ENCODE assay signal across 13 cellular contexts in genomic region chr14:102923201-102923919, GRCh38. TPM values are rescaled to one million over a fixed set of nuclear protein-coding genes. Genes with fewer than 3 reads are reported as not detected.
A peak's percentile ranks its signal among the peaks of the same experiment; 100 is the strongest.
DNase-seq lines count a peak whose midpoint lies in the region; ATAC-seq and TF ChIP-seq lines count a peak whose summit lies in the region.
"Had no signal": no experiment of that assay in that cellular context is flagged by ENCODE, and none has a peak within 500 bp of the region (broad histone marks: within the 10 kb centered on the region; RNA-seq: fewer than 3 reads in every experiment).

No MANE protein-coding gene starts in this region.

- H2AFZ ChIP-seq in mesenchymal stem cell (ENCODE audit: low read depth, low read length), result no peak overlapping the region

- H3K36me3 Mint-ChIP-seq in chondrocyte (ENCODE audit: low read depth), result no peaks in the 10 kb centered on the region
- no peaks in the 10 kb centered on the region for H3K36me3 Mint-ChIP-seq in endothelial cell (ENCODE audit: low read depth, unreplicated experiment)
- no peaks in the 10 kb centered on the region for H3K36me3 Mint-ChIP-seq in mesothelial cell of epicardium

- H2BK5ac ChIP-seq in mesenchymal stem cell (ENCODE audit: low read depth, low read length, poor library complexity, severe bottlenecking), result no peak overlapping the region

- H3K4me1 ChIP-seq in A673 (ENCODE audit: insufficient read depth, low read length, poor library complexity, severe bottlenecking) (no peaks in the 10 kb centered on the region), mesenchymal stem cell (ENCODE audit: control insufficient read depth, insufficient read depth, low read depth, low read length) (peaks cover 9% of the 10 kb centered on the region)

- H3K9me3 ChIP-seq in A673 (ENCODE audit: low read depth, low read length, poor library complexity, severe bottlenecking), result no peaks in the 10 kb centered on the region
- H3K9me3 ChIP-seq in mesenchymal stem cell (ENCODE audit: control insufficient read depth, low read length), result peaks cover 10% of the 10 kb centered on the region

- no peak for DNase-seq in A673 (ENCODE audit: low spot score)
- DNase-seq in chondrocyte (ENCODE audit: low spot score), result peak; percentile 92
- no peak for DNase-seq in mesenchymal stem cell
- no peak for DNase-seq in endothelial cell (ENCODE audit: low spot score)
- DNase-seq in mesothelial cell of epicardium (ENCODE audit: low spot score in 2 of 2, unreplicated experiment in 2 of 2), result no peak
- DNase-seq in DMS153 treated with DMSO at 0.1 percent for 48 hours (lab: John Stamatoyannopoulos, UW; ENCODE audit: unreplicated experiment), result no peak
- DNase-seq: activated CD8-positive, alpha-beta memory T cell treated with anti-CD3 and anti-CD28 coated beads, Interleukin-2, amount 50 U/mL, for 48 hours; DND-41; NCI-H1105; occipital lobe had no signal

- H3K4me2 ChIP-seq in mesenchymal stem cell (ENCODE audit: low read length, poor library complexity, severe bottlenecking), result no peak overlapping the region

- BruUV-seq in A673 (replicated peaks; lab: Mats Ljungman, UMichigan), result no TSS peak

- H2BK120ac ChIP-seq in mesenchymal stem cell (ENCODE audit: low read depth, low read length), result no peak overlapping the region

- peak overlapping the region; percentile 36 for H3K9ac ChIP-seq in mesenchymal stem cell (ENCODE audit: low read length)

- H4K8ac ChIP-seq in mesenchymal stem cell (ENCODE audit: low read length), result no peak overlapping the region

- no peak overlapping the region for H4K91ac ChIP-seq in mesenchymal stem cell (ENCODE audit: low read length)

- H3K27ac Mint-ChIP-seq in chondrocyte (ENCODE audit: unreplicated experiment) (no peak overlapping the region), endothelial cell (ENCODE audit: unreplicated experiment) (no peak overlapping the region), mesothelial cell of epicardium (no peak overlapping the region)

- no peak overlapping the region for H3K27ac ChIP-seq in A673 (ENCODE audit: low read depth, low read length, poor library complexity, severe bottlenecking)
- H3K27ac ChIP-seq in mesenchymal stem cell (ENCODE audit: low read length, poor library complexity, severe bottlenecking), result no peak overlapping the region
- H3K27ac ChIP-seq: epithelial cell of prostate had no signal

- H3K4ac ChIP-seq in mesenchymal stem cell (ENCODE audit: low read depth in 1 of 2, low read length in 2 of 2), result no peak overlapping the region

- intact Hi-C loops in A673 (cut with micrococcal nuclease; ENCODE audit: unreplicated experiment), result no loop called here

- H3K4me1 Mint-ChIP-seq in chondrocyte (ENCODE audit: low read depth) (no peaks in the 10 kb centered on the region), endothelial cell (ENCODE audit: unreplicated experiment) (no peaks in the 10 kb centered on the region), mesothelial cell of epicardium (peaks cover 1% of the 10 kb centered on the region)

- H3K27me3 Mint-ChIP-seq in chondrocyte (ENCODE audit: low read depth), result no peaks in the 10 kb centered on the region
- peaks cover 18% of the 10 kb centered on the region for H3K27me3 Mint-ChIP-seq in endothelial cell (ENCODE audit: unreplicated experiment)
- peaks cover 22% of the 10 kb centered on the region for H3K27me3 Mint-ChIP-seq in mesothelial cell of epicardium (ENCODE audit: low read depth)

- no peak overlapping the region for H3K18ac ChIP-seq in mesenchymal stem cell (ENCODE audit: low read depth in 1 of 2, low read length in 2 of 2)

- no peak overlapping the region for H2BK15ac ChIP-seq in mesenchymal stem cell (ENCODE audit: low read depth, poor library complexity, severe bottlenecking)

- no peak overlapping the region for H3K23ac ChIP-seq in mesenchymal stem cell (ENCODE audit: low read length in 2 of 2)

- H3K27me3 ChIP-seq in A673 (replicated peaks; ENCODE audit: insufficient read depth, low read depth, low read length, poor library complexity) (peaks cover 11% of the 10 kb centered on the region), mesenchymal stem cell (ENCODE audit: control insufficient read depth in 1 of 2, insufficient read depth in 1 of 2, low read length in 2 of 2) (peaks cover 3 to 75% of the 10 kb centered on the region in 2 experiments)

- H3K79me1 ChIP-seq in mesenchymal stem cell (replicated peaks; ENCODE audit: low read length, poor library complexity, severe bottlenecking), result no peaks in the 10 kb centered on the region

- H3K36me3 ChIP-seq in A673 (ENCODE audit: insufficient read depth, low read length, poor library complexity, severe bottlenecking) (no peaks in the 10 kb centered on the region), mesenchymal stem cell (ENCODE audit: control insufficient read depth in 1 of 2, insufficient read depth in 2 of 2, low read depth in 1 of 2, low read length in 2 of 2) (no peaks in the 10 kb centered on the region)

- H3K4me3 ChIP-seq in A673 (ENCODE audit: low read depth, low read length, poor library complexity, severe bottlenecking), result peak overlapping the region; percentile 34
- H3K4me3 ChIP-seq in GM12875 (ENCODE audit: low read depth, low read length), result peak overlapping the region; percentile 21
- peak overlapping the region in 1 of 2 experiments; percentile 66 for H3K4me3 ChIP-seq in mesenchymal stem cell (ENCODE audit: insufficient read depth in 1 of 2, low read depth in 1 of 2, low read length in 2 of 2)

- POLR2A ChIA-PET in A673 (lab: Charles Lee; ENCODE audit: low non-redundant PET), result no interaction called here

- H3K9me3 Mint-ChIP-seq in chondrocyte (ENCODE audit: low read depth), result no peaks in the 10 kb centered on the region
- H3K9me3 Mint-ChIP-seq in endothelial cell (ENCODE audit: unreplicated experiment), result no peaks in the 10 kb centered on the region
- no peaks in the 10 kb centered on the region for H3K9me3 Mint-ChIP-seq in mesothelial cell of epicardium

- no peak for TF ChIP-seq CTCF in A673 (conservative IDR thresholded peaks at IDR 0.05; ENCODE audit: low read depth, low read length)
- TF ChIP-seq CTCF in GM12875 (IDR thresholded peaks at IDR 0.05; ENCODE audit: borderline replicate concordance, insufficient read depth, low read depth, low read length), result no peak
- no peak for TF ChIP-seq CTCF in chondrocyte (IDR thresholded peaks at IDR 0.05)
- TF ChIP-seq CTCF in endothelial cell (IDR thresholded peaks at IDR 0.05; ENCODE audit: unreplicated experiment), result no peak
- TF ChIP-seq CTCF in mesothelial cell of epicardium (IDR thresholded peaks at IDR 0.05; ENCODE audit: unreplicated experiment), result no peak

- no peak overlapping the region for H3K14ac ChIP-seq in mesenchymal stem cell (ENCODE audit: low read length in 2 of 2)

- CTCF ChIA-PET in A673 (lab: Charles Lee), result no interaction called here

- no peak overlapping the region for H2BK12ac ChIP-seq in mesenchymal stem cell (ENCODE audit: low read length in 2 of 2)

- H2AK5ac ChIP-seq in mesenchymal stem cell (ENCODE audit: low read length, severe bottlenecking), result no peak overlapping the region

- TF ChIP-seq POLR2A in GM18505 (IDR thresholded peaks at IDR 0.05; ENCODE audit: borderline replicate concordance, extremely low read depth, insufficient read depth, insufficient read length), result no peak

- H3K4me3 Mint-ChIP-seq in chondrocyte (ENCODE audit: unreplicated experiment), result no peak overlapping the region
- H3K4me3 Mint-ChIP-seq in endothelial cell (ENCODE audit: unreplicated experiment), result no peak overlapping the region
- no peak overlapping the region for H3K4me3 Mint-ChIP-seq in mesothelial cell of epicardium

- WGBS in mesenchymal stem cell, result 68% methylated on average over 53 of the region's 53 CpGs

- ATAC-seq in GM18505 (IDR thresholded peaks at IDR 0.05; ENCODE audit: unreplicated experiment), result no peak

RNA-seq across cellular contexts. Expression of gene AMN, which starts 0.9 kb away (rescaled TPM):
- total RNA-seq in A673 (2021) (5.6 and 6.7 TPM in 2 replicates), chondrocyte (0.30 to 0.38 TPM in 2 of 3 replicates, not detected in the other), endothelial cell (ENCODE audit: unreplicated experiment) (not detected), mesothelial cell of epicardium (2.5 to 3.5 TPM (median 2.7 TPM) in 3 replicates)
- 0.14 TPM for polyA plus RNA-seq in mesenchymal stem cell (2013, experiment 1 of 2)
- polyA plus RNA-seq in mesenchymal stem cell (2013, experiment 2 of 2), result 0.12 TPM
- total RNA-seq: occipital lobe had no signal
